ENCODE assay signal across 1 cellular context in the genomic region with DNA sequence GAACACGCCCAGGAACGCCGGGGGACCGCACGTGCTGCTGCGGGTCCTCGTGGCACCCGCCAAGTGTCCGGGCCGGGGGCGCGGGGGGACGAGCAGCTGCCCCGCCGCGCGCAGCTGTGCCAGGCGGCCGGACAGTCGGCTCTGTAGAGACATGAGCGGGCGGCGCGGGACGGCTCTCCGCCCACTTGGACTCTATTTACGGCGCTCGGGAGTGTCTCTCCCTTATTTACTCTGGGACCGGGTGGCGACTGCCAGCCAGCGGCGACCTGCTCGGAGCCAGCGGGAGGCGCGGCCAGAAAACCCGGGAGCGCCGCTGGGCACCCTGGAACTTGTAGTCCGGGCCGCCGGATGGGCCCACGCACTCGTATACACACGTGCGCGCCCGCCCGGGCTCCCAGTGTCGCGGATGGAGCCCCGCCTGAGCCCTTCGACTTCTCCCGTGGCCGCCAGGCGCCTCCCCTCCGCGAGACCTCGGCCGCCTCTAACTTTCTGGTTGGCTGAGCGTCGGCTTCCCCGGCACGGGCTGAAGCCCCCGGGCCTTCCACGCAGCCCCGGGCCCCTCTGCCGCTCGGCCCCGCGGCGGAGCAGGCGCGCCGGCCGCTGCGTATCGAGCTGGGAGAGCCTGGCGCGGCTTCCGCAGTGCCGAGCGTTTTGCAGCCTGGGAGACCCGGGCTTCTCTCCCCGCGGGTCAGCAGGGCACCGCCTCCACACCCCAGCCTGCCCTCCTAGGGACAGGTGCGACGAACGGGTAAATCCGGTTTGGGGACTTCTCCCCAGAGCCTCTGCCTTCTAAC.
TF ChIP-seq lines count a peak whose summit lies in the region.

A gene with protein sequence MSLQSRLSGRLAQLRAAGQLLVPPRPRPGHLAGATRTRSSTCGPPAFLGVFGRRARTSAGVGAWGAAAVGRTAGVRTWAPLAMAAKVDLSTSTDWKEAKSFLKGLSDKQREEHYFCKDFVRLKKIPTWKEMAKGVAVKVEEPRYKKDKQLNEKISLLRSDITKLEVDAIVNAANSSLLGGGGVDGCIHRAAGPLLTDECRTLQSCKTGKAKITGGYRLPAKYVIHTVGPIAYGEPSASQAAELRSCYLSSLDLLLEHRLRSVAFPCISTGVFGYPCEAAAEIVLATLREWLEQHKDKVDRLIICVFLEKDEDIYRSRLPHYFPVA (minus strand): TSS at position 272 of the 794 bp plus-strand sequence. CDS start 119 bp downstream, at position 153.

TF ChIP-seq in K562, 482 proteins besides CTCF, POLR2A, EP300 and RAD21 (continued from another document and continues in another):
- TF ChIP-seq, protein P1, sequence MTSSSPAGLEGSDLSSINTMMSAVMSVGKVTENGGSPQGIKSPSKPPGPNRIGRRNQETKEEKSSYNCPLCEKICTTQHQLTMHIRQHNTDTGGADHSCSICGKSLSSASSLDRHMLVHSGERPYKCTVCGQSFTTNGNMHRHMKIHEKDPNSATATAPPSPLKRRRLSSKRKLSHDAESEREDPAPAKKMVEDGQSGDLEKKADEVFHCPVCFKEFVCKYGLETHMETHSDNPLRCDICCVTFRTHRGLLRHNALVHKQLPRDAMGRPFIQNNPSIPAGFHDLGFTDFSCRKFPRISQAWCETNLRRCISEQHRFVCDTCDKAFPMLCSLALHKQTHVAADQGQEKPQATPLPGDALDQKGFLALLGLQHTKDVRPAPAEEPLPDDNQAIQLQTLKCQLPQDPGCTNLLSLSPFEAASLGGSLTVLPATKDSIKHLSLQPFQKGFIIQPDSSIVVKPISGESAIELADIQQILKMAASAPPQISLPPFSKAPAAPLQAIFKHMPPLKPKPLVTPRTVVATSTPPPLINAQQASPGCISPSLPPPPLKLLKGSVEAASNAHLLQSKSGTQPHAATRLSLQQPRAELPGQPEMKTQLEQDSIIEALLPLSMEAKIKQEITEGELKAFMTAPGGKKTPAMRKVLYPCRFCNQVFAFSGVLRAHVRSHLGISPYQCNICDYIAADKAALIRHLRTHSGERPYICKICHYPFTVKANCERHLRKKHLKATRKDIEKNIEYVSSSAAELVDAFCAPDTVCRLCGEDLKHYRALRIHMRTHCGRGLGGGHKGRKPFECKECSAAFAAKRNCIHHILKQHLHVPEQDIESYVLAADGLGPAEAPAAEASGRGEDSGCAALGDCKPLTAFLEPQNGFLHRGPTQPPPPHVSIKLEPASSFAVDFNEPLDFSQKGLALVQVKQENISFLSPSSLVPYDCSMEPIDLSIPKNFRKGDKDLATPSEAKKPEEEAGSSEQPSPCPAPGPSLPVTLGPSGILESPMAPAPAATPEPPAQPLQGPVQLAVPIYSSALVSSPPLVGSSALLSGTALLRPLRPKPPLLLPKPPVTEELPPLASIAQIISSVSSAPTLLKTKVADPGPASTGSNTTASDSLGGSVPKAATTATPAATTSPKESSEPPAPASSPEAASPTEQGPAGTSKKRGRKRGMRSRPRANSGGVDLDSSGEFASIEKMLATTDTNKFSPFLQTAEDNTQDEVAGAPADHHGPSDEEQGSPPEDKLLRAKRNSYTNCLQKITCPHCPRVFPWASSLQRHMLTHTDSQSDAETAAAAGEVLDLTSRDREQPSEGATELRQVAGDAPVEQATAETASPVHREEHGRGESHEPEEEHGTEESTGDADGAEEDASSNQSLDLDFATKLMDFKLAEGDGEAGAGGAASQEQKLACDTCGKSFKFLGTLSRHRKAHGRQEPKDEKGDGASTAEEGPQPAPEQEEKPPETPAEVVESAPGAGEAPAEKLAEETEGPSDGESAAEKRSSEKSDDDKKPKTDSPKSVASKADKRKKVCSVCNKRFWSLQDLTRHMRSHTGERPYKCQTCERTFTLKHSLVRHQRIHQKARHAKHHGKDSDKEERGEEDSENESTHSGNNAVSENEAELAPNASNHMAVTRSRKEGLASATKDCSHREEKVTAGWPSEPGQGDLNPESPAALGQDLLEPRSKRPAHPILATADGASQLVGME (CRISPR knock-in tag; IDR thresholded peaks at IDR 0.05) = 0 out of 2 replicates have a peak, but pooled peaks have one; percentile 46
- TF ChIP-seq ERF (CRISPR knock-in tag; IDR thresholded peaks at IDR 0.05) (0 out of 2 replicates have a peak, but pooled peaks have one; percentile 52), ZFX (CRISPR knock-in tag; IDR thresholded peaks at IDR 0.05) (peak; percentile 94), ZNF57 (CRISPR knock-in tag; IDR thresholded peaks at IDR 0.05) (no peak), ZNF121 (CRISPR knock-in tag; conservative IDR thresholded peaks at IDR 0.05) (no peak), DIDO1 (tag; IDR thresholded peaks at IDR 0.05; ENCODE audit: low read depth) (no peak), ZC3H4 (CRISPR knock-in tag; IDR thresholded peaks at IDR 0.05; ENCODE audit: borderline replicate concordance) (no peak), HMGN3 (IDR thresholded peaks at IDR 0.05; ENCODE audit: borderline replicate concordance, extremely low read depth, insufficient read length, low read depth, low read length) (peak; percentile 81), ZNF224 (CRISPR knock-in tag; IDR thresholded peaks at IDR 0.05) (0 out of 2 replicates have a peak, but pooled peaks have one; percentile 38), ZNF212 (CRISPR knock-in tag; IDR thresholded peaks at IDR 0.05) (no peak), CREB1 (IDR thresholded peaks at IDR 0.05) (peak; percentile 38), CREB1 (CRISPR knock-in tag; IDR thresholded peaks at IDR 0.05) (peak; percentile 60; the same call in 1 of the 2 replicates)
- TF ChIP-seq, protein P2, sequence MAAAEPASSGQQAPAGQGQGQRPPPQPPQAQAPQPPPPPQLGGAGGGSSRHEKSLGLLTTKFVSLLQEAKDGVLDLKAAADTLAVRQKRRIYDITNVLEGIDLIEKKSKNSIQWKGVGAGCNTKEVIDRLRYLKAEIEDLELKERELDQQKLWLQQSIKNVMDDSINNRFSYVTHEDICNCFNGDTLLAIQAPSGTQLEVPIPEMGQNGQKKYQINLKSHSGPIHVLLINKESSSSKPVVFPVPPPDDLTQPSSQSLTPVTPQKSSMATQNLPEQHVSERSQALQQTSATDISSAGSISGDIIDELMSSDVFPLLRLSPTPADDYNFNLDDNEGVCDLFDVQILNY (CRISPR knock-in tag; IDR thresholded peaks at IDR 0.05) = 0 out of 2 replicates have a peak, but pooled peaks have one; percentile 75
- TF ChIP-seq, protein P3, sequence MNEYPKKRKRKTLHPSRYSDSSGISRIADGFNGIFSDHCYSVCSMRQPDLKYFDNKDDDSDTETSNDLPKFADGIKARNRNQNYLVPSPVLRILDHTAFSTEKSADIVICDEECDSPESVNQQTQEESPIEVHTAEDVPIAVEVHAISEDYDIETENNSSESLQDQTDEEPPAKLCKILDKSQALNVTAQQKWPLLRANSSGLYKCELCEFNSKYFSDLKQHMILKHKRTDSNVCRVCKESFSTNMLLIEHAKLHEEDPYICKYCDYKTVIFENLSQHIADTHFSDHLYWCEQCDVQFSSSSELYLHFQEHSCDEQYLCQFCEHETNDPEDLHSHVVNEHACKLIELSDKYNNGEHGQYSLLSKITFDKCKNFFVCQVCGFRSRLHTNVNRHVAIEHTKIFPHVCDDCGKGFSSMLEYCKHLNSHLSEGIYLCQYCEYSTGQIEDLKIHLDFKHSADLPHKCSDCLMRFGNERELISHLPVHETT (CRISPR knock-in tag; conservative IDR thresholded peaks at IDR 0.05 in 1 of 2, IDR thresholded peaks at IDR 0.05 in 1 of 2) = peak in 1 of 2 experiments; percentile 64; a peak in 1 of 4 replicates
- TF ChIP-seq, protein P4, sequence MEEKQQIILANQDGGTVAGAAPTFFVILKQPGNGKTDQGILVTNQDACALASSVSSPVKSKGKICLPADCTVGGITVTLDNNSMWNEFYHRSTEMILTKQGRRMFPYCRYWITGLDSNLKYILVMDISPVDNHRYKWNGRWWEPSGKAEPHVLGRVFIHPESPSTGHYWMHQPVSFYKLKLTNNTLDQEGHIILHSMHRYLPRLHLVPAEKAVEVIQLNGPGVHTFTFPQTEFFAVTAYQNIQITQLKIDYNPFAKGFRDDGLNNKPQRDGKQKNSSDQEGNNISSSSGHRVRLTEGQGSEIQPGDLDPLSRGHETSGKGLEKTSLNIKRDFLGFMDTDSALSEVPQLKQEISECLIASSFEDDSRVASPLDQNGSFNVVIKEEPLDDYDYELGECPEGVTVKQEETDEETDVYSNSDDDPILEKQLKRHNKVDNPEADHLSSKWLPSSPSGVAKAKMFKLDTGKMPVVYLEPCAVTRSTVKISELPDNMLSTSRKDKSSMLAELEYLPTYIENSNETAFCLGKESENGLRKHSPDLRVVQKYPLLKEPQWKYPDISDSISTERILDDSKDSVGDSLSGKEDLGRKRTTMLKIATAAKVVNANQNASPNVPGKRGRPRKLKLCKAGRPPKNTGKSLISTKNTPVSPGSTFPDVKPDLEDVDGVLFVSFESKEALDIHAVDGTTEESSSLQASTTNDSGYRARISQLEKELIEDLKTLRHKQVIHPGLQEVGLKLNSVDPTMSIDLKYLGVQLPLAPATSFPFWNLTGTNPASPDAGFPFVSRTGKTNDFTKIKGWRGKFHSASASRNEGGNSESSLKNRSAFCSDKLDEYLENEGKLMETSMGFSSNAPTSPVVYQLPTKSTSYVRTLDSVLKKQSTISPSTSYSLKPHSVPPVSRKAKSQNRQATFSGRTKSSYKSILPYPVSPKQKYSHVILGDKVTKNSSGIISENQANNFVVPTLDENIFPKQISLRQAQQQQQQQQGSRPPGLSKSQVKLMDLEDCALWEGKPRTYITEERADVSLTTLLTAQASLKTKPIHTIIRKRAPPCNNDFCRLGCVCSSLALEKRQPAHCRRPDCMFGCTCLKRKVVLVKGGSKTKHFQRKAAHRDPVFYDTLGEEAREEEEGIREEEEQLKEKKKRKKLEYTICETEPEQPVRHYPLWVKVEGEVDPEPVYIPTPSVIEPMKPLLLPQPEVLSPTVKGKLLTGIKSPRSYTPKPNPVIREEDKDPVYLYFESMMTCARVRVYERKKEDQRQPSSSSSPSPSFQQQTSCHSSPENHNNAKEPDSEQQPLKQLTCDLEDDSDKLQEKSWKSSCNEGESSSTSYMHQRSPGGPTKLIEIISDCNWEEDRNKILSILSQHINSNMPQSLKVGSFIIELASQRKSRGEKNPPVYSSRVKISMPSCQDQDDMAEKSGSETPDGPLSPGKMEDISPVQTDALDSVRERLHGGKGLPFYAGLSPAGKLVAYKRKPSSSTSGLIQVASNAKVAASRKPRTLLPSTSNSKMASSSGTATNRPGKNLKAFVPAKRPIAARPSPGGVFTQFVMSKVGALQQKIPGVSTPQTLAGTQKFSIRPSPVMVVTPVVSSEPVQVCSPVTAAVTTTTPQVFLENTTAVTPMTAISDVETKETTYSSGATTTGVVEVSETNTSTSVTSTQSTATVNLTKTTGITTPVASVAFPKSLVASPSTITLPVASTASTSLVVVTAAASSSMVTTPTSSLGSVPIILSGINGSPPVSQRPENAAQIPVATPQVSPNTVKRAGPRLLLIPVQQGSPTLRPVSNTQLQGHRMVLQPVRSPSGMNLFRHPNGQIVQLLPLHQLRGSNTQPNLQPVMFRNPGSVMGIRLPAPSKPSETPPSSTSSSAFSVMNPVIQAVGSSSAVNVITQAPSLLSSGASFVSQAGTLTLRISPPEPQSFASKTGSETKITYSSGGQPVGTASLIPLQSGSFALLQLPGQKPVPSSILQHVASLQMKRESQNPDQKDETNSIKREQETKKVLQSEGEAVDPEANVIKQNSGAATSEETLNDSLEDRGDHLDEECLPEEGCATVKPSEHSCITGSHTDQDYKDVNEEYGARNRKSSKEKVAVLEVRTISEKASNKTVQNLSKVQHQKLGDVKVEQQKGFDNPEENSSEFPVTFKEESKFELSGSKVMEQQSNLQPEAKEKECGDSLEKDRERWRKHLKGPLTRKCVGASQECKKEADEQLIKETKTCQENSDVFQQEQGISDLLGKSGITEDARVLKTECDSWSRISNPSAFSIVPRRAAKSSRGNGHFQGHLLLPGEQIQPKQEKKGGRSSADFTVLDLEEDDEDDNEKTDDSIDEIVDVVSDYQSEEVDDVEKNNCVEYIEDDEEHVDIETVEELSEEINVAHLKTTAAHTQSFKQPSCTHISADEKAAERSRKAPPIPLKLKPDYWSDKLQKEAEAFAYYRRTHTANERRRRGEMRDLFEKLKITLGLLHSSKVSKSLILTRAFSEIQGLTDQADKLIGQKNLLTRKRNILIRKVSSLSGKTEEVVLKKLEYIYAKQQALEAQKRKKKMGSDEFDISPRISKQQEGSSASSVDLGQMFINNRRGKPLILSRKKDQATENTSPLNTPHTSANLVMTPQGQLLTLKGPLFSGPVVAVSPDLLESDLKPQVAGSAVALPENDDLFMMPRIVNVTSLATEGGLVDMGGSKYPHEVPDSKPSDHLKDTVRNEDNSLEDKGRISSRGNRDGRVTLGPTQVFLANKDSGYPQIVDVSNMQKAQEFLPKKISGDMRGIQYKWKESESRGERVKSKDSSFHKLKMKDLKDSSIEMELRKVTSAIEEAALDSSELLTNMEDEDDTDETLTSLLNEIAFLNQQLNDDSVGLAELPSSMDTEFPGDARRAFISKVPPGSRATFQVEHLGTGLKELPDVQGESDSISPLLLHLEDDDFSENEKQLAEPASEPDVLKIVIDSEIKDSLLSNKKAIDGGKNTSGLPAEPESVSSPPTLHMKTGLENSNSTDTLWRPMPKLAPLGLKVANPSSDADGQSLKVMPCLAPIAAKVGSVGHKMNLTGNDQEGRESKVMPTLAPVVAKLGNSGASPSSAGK (IDR thresholded peaks at IDR 0.05) = peak; percentile 66
- TF ChIP-seq, protein P5, sequence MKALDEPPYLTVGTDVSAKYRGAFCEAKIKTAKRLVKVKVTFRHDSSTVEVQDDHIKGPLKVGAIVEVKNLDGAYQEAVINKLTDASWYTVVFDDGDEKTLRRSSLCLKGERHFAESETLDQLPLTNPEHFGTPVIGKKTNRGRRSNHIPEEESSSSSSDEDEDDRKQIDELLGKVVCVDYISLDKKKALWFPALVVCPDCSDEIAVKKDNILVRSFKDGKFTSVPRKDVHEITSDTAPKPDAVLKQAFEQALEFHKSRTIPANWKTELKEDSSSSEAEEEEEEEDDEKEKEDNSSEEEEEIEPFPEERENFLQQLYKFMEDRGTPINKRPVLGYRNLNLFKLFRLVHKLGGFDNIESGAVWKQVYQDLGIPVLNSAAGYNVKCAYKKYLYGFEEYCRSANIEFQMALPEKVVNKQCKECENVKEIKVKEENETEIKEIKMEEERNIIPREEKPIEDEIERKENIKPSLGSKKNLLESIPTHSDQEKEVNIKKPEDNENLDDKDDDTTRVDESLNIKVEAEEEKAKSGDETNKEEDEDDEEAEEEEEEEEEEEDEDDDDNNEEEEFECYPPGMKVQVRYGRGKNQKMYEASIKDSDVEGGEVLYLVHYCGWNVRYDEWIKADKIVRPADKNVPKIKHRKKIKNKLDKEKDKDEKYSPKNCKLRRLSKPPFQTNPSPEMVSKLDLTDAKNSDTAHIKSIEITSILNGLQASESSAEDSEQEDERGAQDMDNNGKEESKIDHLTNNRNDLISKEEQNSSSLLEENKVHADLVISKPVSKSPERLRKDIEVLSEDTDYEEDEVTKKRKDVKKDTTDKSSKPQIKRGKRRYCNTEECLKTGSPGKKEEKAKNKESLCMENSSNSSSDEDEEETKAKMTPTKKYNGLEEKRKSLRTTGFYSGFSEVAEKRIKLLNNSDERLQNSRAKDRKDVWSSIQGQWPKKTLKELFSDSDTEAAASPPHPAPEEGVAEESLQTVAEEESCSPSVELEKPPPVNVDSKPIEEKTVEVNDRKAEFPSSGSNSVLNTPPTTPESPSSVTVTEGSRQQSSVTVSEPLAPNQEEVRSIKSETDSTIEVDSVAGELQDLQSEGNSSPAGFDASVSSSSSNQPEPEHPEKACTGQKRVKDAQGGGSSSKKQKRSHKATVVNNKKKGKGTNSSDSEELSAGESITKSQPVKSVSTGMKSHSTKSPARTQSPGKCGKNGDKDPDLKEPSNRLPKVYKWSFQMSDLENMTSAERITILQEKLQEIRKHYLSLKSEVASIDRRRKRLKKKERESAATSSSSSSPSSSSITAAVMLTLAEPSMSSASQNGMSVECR (CRISPR knock-in tag; IDR thresholded peaks at IDR 0.05) = peak; percentile 78; the same call in 1 of the 2 replicates
- TF ChIP-seq, protein P6, sequence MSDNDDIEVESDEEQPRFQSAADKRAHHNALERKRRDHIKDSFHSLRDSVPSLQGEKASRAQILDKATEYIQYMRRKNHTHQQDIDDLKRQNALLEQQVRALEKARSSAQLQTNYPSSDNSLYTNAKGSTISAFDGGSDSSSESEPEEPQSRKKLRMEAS (CRISPR knock-in tag; IDR thresholded peaks at IDR 0.05) = peak; percentile 96
